ENCODE assay signal across 19 cellular contexts in genomic region chr17:82280537-82280936, GRCh38. TPM values are rescaled to one million over a fixed set of nuclear protein-coding genes. Genes with fewer than 3 reads are reported as not detected.
DNase-seq lines count a peak whose midpoint lies in the region; ATAC-seq and TF ChIP-seq lines count a peak whose summit lies in the region.
"Had no signal": no experiment of that assay in that cellular context is flagged by ENCODE, and none has a peak within 500 bp of the region (broad histone marks: within the 10 kb centered on the region; RNA-seq: fewer than 3 reads in every experiment).

No MANE protein-coding gene starts in this region.

- BruUV-seq in IMR-90 (replicated peaks; lab: Mats Ljungman, UMichigan): no TSS peak

- no peaks in the 10 kb centered on the region for H4K20me1 ChIP-seq in IMR-90 (ENCODE audit: insufficient read depth, low read length)

- no CpG with 5 or more reads among the region's 8 CpGs for WGBS in IMR-90 (ENCODE audit: extremely low coverage in 2 of 2, insufficient read length in 1 of 2), 2 experiments
- 84 to 92% (median 91%) methylated on average over 8 of the region's 8 CpGs for WGBS in spleen, 5 donors

- H3K4me1 Mint-ChIP-seq in immature natural killer cell (peaks cover 20 to 28% of the 10 kb centered on the region in 2 donors), type B pancreatic cell (ENCODE audit: unreplicated experiment) (peaks cover 28% of the 10 kb centered on the region)

- no peak overlapping the region for H3K4me2 ChIP-seq in IMR-90 (ENCODE audit: low read depth, low read length)

- no peak overlapping the region for H3K4me3 ChIP-seq in IMR-90 (ENCODE audit: insufficient read depth, low read depth, low read length)
- no peak overlapping the region for H3K4me3 ChIP-seq in RWPE2 (ENCODE audit: severe bottlenecking)
- H3K4me3 ChIP-seq in spleen: no peak overlapping the region
- no peak overlapping the region for H3K4me3 ChIP-seq in Peyer's patch
- H3K4me3 ChIP-seq: SJCRH30 had no signal

- intact Hi-C loops in IMR-90 (cut with micrococcal nuclease): no loop called here
- intact Hi-C loops in spleen (cut with DNase I; ENCODE audit: low total_unique reads): no loop called here

- in situ Hi-C loops in IMR-90 (cut with MboI; ENCODE audit: low sequenced_read_pairs): no loop called here

- H3K4me3 Mint-ChIP-seq in immature natural killer cell: peak overlapping the region; percentile 16 to 61 (median 55)
- H3K4me3 Mint-ChIP-seq in type B pancreatic cell: no peak overlapping the region

- POLR2A ChIA-PET in IMR-90 (lab: Charles Lee; ENCODE audit: unreplicated experiment): no interaction called here

- H2AK5ac ChIP-seq in IMR-90 (ENCODE audit: low read depth, low read length): no peak overlapping the region

- H3K9me3 Mint-ChIP-seq in immature natural killer cell: no peaks in the 10 kb centered on the region
- no peaks in the 10 kb centered on the region for H3K9me3 Mint-ChIP-seq in type B pancreatic cell

- no peak overlapping the region for H4K91ac ChIP-seq in IMR-90 (ENCODE audit: insufficient read depth, low read depth, low read length)

- no peaks in the 10 kb centered on the region for H3K36me3 Mint-ChIP-seq in immature natural killer cell
- no peaks in the 10 kb centered on the region for H3K36me3 Mint-ChIP-seq in type B pancreatic cell

- H3K27me3 Mint-ChIP-seq in immature natural killer cell (ENCODE audit: low read depth in 3 of 3): peaks cover 2 to 7% (median 7%) of the 10 kb centered on the region in 3 donors
- no peaks in the 10 kb centered on the region for H3K27me3 Mint-ChIP-seq in type B pancreatic cell

- dilution Hi-C loops in IMR-90 (cut with HindIII; ENCODE audit: low sequenced_read_pairs, unreplicated experiment): no loop called here

- ATAC-seq in IMR-90 (ENCODE audit: low read depth) (no peak), RWPE2 (ENCODE audit: low read depth) (no peak), omental fat pad (ENCODE audit: low FRiP score) (no peak)

- CTCF ChIA-PET in IMR-90 (lab: Yijun Ruan, JAX): interaction anchor here (0.6 kb wide), 1 partner anchor 113 kb away, joined by 3 read pairs; no protein-coding TSS in a partner anchor

- no peak overlapping the region for H2BK20ac ChIP-seq in IMR-90 (ENCODE audit: low read depth, low read length)

- H2BK5ac ChIP-seq in IMR-90 (ENCODE audit: low read depth, low read length, poor library complexity, severe bottlenecking): no peak overlapping the region

- H4K8ac ChIP-seq in IMR-90 (ENCODE audit: low read depth in 2 of 2, low read length in 2 of 2): no peak overlapping the region

- H3K9me3 ChIP-seq in IMR-90 (ENCODE audit: control insufficient read depth, insufficient read depth, low read length) (no peaks in the 10 kb centered on the region), RWPE2 (ENCODE audit: severe bottlenecking) (no peaks in the 10 kb centered on the region), spleen (no peaks in the 10 kb centered on the region), Peyer's patch (no peaks in the 10 kb centered on the region)
- H3K9me3 ChIP-seq: SJCRH30 had no signal

- H3K27ac Mint-ChIP-seq in immature natural killer cell: peak overlapping the region in 3 of 6 donors; percentile 39 to 83 (median 75)
- H3K27ac Mint-ChIP-seq in type B pancreatic cell: no peak overlapping the region

- H3K18ac ChIP-seq in IMR-90 (ENCODE audit: low read depth, low read length): no peak overlapping the region

- H3K79me1 ChIP-seq in IMR-90 (ENCODE audit: low read depth in 1 of 2, low read length in 2 of 2): peaks cover 0 to 4% of the 10 kb centered on the region in 2 experiments; a peak in 1 of 4 replicates

- no peak overlapping the region for H3K4ac ChIP-seq in IMR-90 (ENCODE audit: low read depth, low read length)

- H3K27ac ChIP-seq in IMR-90 (ENCODE audit: insufficient read depth, low read length) (no peak overlapping the region), RWPE2 (ENCODE audit: poor library complexity, severe bottlenecking) (peak overlapping the region; percentile 99), spleen (peak overlapping the region in 2 of 8 donors; percentile 13 to 89), Peyer's patch (no peak overlapping the region)
- H3K27ac ChIP-seq: SJCRH30 had no signal

- peaks cover 20% of the 10 kb centered on the region for H3K9me1 ChIP-seq in IMR-90 (ENCODE audit: insufficient read depth, low read length)

- H2BK15ac ChIP-seq in IMR-90 (ENCODE audit: low read depth, low read length): no peak overlapping the region

- no peak overlapping the region for H3K23ac ChIP-seq in IMR-90 (ENCODE audit: low read depth, low read length)

- TF ChIP-seq POLR2A in IMR-90 (IDR thresholded peaks at IDR 0.05; ENCODE audit: low read depth, low read length) (no peak), spleen (IDR thresholded peaks at IDR 0.05) (no peak), Peyer's patch (IDR thresholded peaks at IDR 0.05) (no peak)

- H3K27me3 ChIP-seq in IMR-90 (ENCODE audit: control insufficient read depth, insufficient read depth, low read length) (no peaks in the 10 kb centered on the region), RWPE2 (ENCODE audit: insufficient read depth, poor library complexity, severe bottlenecking) (no peaks in the 10 kb centered on the region), spleen (replicated peaks in 1 of 7) (no peaks in the 10 kb centered on the region), Peyer's patch (no peaks in the 10 kb centered on the region)
- H3K27me3 ChIP-seq: SJCRH30 had no signal

- H3K36me3 ChIP-seq in IMR-90 (ENCODE audit: control insufficient read depth, insufficient read depth, low read length) (no peaks in the 10 kb centered on the region; the same call in 1 of the 2 replicates), RWPE2 (ENCODE audit: low read depth) (no peaks in the 10 kb centered on the region), spleen (no peaks in the 10 kb centered on the region), Peyer's patch (no peaks in the 10 kb centered on the region)
- H3K36me3 ChIP-seq: SJCRH30 had no signal

- H3K9ac ChIP-seq in IMR-90 (ENCODE audit: low read depth, low read length): no peak overlapping the region

- no peak overlapping the region for H3K14ac ChIP-seq in IMR-90 (replicated peaks; ENCODE audit: low read depth, low read length)

- no peak overlapping the region for H2AK9ac ChIP-seq in IMR-90 (replicated peaks; ENCODE audit: low read depth, low read length, poor library complexity)

- H2BK120ac ChIP-seq in IMR-90 (ENCODE audit: low read depth, low read length): no peak overlapping the region

- TF ChIP-seq CTCF in IMR-90 (conservative IDR thresholded peaks at IDR 0.05; ENCODE audit: low read depth, low read length) (no peak), RWPE2 (IDR thresholded peaks at IDR 0.05; ENCODE audit: poor library complexity, severe bottlenecking) (no peak), spleen (IDR thresholded peaks at IDR 0.05 in 8 of 11, conservative IDR thresholded peaks at IDR 0.05 in 3 of 11) (no peak), type B pancreatic cell (conservative IDR thresholded peaks at IDR 0.05) (no peak), omental fat pad (IDR thresholded peaks at IDR 0.05) (no peak), Peyer's patch (IDR thresholded peaks at IDR 0.05) (no peak)

- TF ChIP-seq RAD21 in IMR-90 (IDR thresholded peaks at IDR 0.05; ENCODE audit: low read length): no peak

- DNase-seq in IMR-90 (no peak), RWPE2 (ENCODE audit: low spot score) (no peak), immature natural killer cell (no peak), spleen (peak; percentile 54), type B pancreatic cell (ENCODE audit: extremely low spot score, unreplicated experiment) (no peak), omental fat pad (ENCODE audit: low spot score) (no peak), Peyer's patch (no peak)
- DNase-seq: AML-193, DMS79 treated with DMSO at 0.1 percent for 48 hours, HCEC 1CT, KG1, NCI-H1417, NCI-H187, NCI-H2107, NCI-H510A, NCI-H774, RPMI8226 had no signal

- H3K56ac ChIP-seq in IMR-90 (ENCODE audit: extremely low read depth, insufficient read depth, low read length): no peak overlapping the region

- H4K5ac ChIP-seq in IMR-90 (ENCODE audit: low read depth, low read length): no peak overlapping the region

- peaks cover 20% of the 10 kb centered on the region for H3K4me1 ChIP-seq in IMR-90 (ENCODE audit: control insufficient read depth, insufficient read depth, low read length)
- H3K4me1 ChIP-seq in RWPE2 (ENCODE audit: insufficient read depth, poor library complexity, severe bottlenecking): peaks cover 43% of the 10 kb centered on the region
- peaks cover 0 to 47% (median 23%) of the 10 kb centered on the region in 6 donors for H3K4me1 ChIP-seq in spleen
- H3K4me1 ChIP-seq in Peyer's patch: peaks cover 0 to 13% (median 2%) of the 10 kb centered on the region in 4 donors

- no peak overlapping the region for H2AFZ ChIP-seq in IMR-90 (replicated peaks; ENCODE audit: low read length, poor library complexity)

RNA-seq across cellular contexts. Expression of gene CSNK1D, which starts 7.0 kb away (rescaled TPM):
- total RNA-seq in IMR-90 (2012; rRNA removed) (38.3 and 47.1 TPM in 2 replicates), spleen (100 to 1,000 TPM in 5 of 7 donors, 10 to 100 TPM in 2; 74.3 to 216 (median 160) TPM), type B pancreatic cell (ENCODE audit: low replicate concordance) (176 and 184 TPM in 2 replicates), omental fat pad (100 to 1,000 TPM in 2 of 4 donors, 10 to 100 TPM in 2; 54.7 to 117 (median 98.4) TPM), Peyer's patch (100 to 1,000 TPM; 148 to 232 (median 215) TPM)
- polyA plus RNA-seq in IMR-90 (2012; rRNA removed) (144 and 186 TPM in 2 replicates), immature natural killer cell (100 to 1,000 TPM in 1 of 3 donors, 10 to 100 TPM in 2; 48.9 to 130 (median 55.9) TPM), spleen (100 to 1,000 TPM in 1 of 3 donors, 10 to 100 TPM in 2; 46.5 to 122 (median 67.2) TPM)
- polyA plus RNA-seq in IMR-90 (2012; cell fraction: cytosol; rRNA removed): 131 and 159 TPM in 2 replicates
- polyA plus RNA-seq in IMR-90 (2012; cell fraction: nucleus; rRNA removed; ENCODE audit: low replicate concordance): 373 and 817 TPM in 2 replicates

RNA-seq across cellular contexts. Expression of gene CD7, which starts 36.9 kb away (rescaled TPM):
- not detected in 2 replicates for total RNA-seq in IMR-90 (2012; rRNA removed)
- not detected in 2 replicates for polyA plus RNA-seq in IMR-90 (2012; rRNA removed)
- 0.18 TPM in 1 of 2 replicates, not detected in the other for polyA plus RNA-seq in IMR-90 (2012; cell fraction: cytosol; rRNA removed)
- 0.12 and 0.16 TPM in 2 replicates for polyA plus RNA-seq in IMR-90 (2012; cell fraction: nucleus; rRNA removed; ENCODE audit: low replicate concordance)
- polyA plus RNA-seq in immature natural killer cell: 100 to 1,000 TPM; 278 to 589 (median 370) TPM
- 10 to 100 TPM; 18.9 to 60.1 (median 39.4) TPM for total RNA-seq in spleen
- polyA plus RNA-seq in spleen: 10 to 100 TPM; 14.8 to 24.5 (median 16.1) TPM
- 1.4 and 1.6 TPM in 2 replicates for total RNA-seq in type B pancreatic cell (ENCODE audit: low replicate concordance)
- 1 to 10 TPM; 1.6 to 8.4 (median 4.2) TPM for total RNA-seq in omental fat pad
- total RNA-seq in Peyer's patch: 10 to 100 TPM in 3 of 4 donors, not detected in 1; 11.6 to 15.4 (median 15.2) TPM
- total RNA-seq: OCI-LY7 had no signal

RNA-seq across cellular contexts. Expression of gene SLC16A3, which starts 51.7 kb away (rescaled TPM):
- total RNA-seq in IMR-90 (2012; rRNA removed) (49.1 and 49.7 TPM in 2 replicates), spleen (100 to 1,000 TPM in 3 of 7 donors, 10 to 100 TPM in 4; 41.7 to 185 (median 91.6) TPM), type B pancreatic cell (ENCODE audit: low replicate concordance) (27.8 and 29.8 TPM in 2 replicates), omental fat pad (10 to 100 TPM; 25.1 to 68.0 (median 27.5) TPM), Peyer's patch (10 to 100 TPM; 18.9 to 55.0 (median 35.3) TPM)
- polyA plus RNA-seq in IMR-90 (2012; rRNA removed) (181 and 204 TPM in 2 replicates), immature natural killer cell (10 to 100 TPM in 1 of 3 donors, 1 to 10 TPM in 2; 5.8 to 12.2 (median 6.8) TPM), spleen (10 to 100 TPM; 11.1 to 28.2 (median 16.5) TPM)
- 128 and 499 TPM in 2 replicates for polyA plus RNA-seq in IMR-90 (2012; cell fraction: cytosol; rRNA removed)
- 77.3 and 325 TPM in 2 replicates for polyA plus RNA-seq in IMR-90 (2012; cell fraction: nucleus; rRNA removed; ENCODE audit: low replicate concordance)

RNA-seq across cellular contexts. Expression of gene SECTM1, which starts 53.0 kb away (rescaled TPM):
- total RNA-seq in IMR-90 (2012; rRNA removed) (1.7 and 2.3 TPM in 2 replicates), spleen (100 to 1,000 TPM in 1 of 7 donors, 10 to 100 TPM in 6; 55.6 to 141 (median 66.6) TPM), type B pancreatic cell (ENCODE audit: low replicate concordance) (13.2 and 17.7 TPM in 2 replicates), omental fat pad (10 to 100 TPM; 19.8 to 35.5 (median 30.7) TPM), Peyer's patch (100 to 1,000 TPM in 2 of 4 donors, 10 to 100 TPM in 2; 10.7 to 258 (median 94.5) TPM)
- polyA plus RNA-seq in IMR-90 (2012; rRNA removed) (4.4 and 5.2 TPM in 2 replicates), immature natural killer cell (1 to 10 TPM in 2 of 3 donors, not detected in 1; 2.7 to 3.6 TPM), spleen (10 to 100 TPM in 1 of 3 donors, 1 to 10 TPM in 2; 6.0 to 15.2 (median 7.0) TPM)
- 4.9 and 10.8 TPM in 2 replicates for polyA plus RNA-seq in IMR-90 (2012; cell fraction: cytosol; rRNA removed)
- 1.2 and 2.4 TPM in 2 replicates for polyA plus RNA-seq in IMR-90 (2012; cell fraction: nucleus; rRNA removed; ENCODE audit: low replicate concordance)
- total RNA-seq: OCI-LY7 had no signal
